ENCODE assay signal across 10 cellular contexts in the genomic region with DNA sequence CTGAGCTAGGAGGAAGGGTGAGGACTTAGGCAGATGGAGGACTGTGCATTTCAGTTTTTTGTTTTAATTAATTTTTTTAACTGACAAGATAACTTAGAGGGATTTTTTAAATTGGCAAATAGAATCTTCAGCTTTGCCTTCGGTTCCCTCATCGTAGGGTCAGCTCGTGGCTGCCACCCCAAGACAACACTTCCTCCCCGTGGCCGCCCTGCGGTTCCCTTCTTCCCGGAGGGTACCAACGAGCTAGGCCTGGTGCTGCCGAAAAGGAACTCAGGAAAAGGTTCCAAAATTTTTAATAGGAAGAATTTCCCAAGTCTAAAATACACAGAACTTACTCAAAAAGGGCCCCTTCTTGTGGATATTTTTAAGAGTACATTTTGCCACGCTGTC.
DNase-seq lines count a peak whose midpoint lies in the region; ATAC-seq and TF ChIP-seq lines count a peak whose summit lies in the region.
"Had no signal": no experiment of that assay in that cellular context is flagged by ENCODE, and none has a peak within 500 bp of the region (broad histone marks: within the 10 kb centered on the region; RNA-seq: fewer than 3 reads in every experiment).

No MANE protein-coding gene starts in this region.

- CTCF ChIA-PET in activated CD8-positive, alpha-beta T cell treated with anti-CD3 and anti-CD28 coated beads, Interleukin-2, amount 10 ng/mL, durations not matched to agents 7 days and 5 days (lab: Charles Lee) = interaction anchor here (0.7 to 4.4 kb wide), 16 partner anchors 10 to 206 kb away, joined by 3 to 44 read pairs (median 4); no protein-coding TSS in a partner anchor

- peak overlapping the region; percentile 90 for H3K27ac Mint-ChIP-seq in activated CD8-positive, alpha-beta T cell treated with anti-CD3 and anti-CD28 coated beads, Interleukin-2, amount 10 ng/mL, durations not matched to agents 7 days and 5 days
- H3K27ac Mint-ChIP-seq in naive thymus-derived CD8-positive, alpha-beta T cell = peak overlapping the region; percentile 71 to 98 (median 96)

- H3K27me3 Mint-ChIP-seq in activated CD8-positive, alpha-beta T cell treated with anti-CD3 and anti-CD28 coated beads, Interleukin-2, amount 10 ng/mL, durations not matched to agents 7 days and 5 days (ENCODE audit: low read depth) = no peaks in the 10 kb centered on the region
- H3K27me3 Mint-ChIP-seq in naive thymus-derived CD8-positive, alpha-beta T cell = no peaks in the 10 kb centered on the region

- H3K9me3 Mint-ChIP-seq in activated CD8-positive, alpha-beta T cell treated with anti-CD3 and anti-CD28 coated beads, Interleukin-2, amount 10 ng/mL, durations not matched to agents 7 days and 5 days (ENCODE audit: insufficient read depth) = no peaks in the 10 kb centered on the region
- no peaks in the 10 kb centered on the region for H3K9me3 Mint-ChIP-seq in naive thymus-derived CD8-positive, alpha-beta T cell

- H3K4me3 ChIP-seq in HL-60 (replicated peaks; ENCODE audit: insufficient read depth, low read length) = no peak overlapping the region; the same call in 1 of the 2 replicates
- H3K4me3 ChIP-seq: tibial artery had no signal

- POLR2A ChIA-PET in activated CD8-positive, alpha-beta T cell treated with anti-CD3 and anti-CD28 coated beads, Interleukin-2, amount 10 ng/mL, durations not matched to agents 7 days and 5 days (lab: Charles Lee) = interaction anchor here (0.6 to 4.0 kb wide), 14 partner anchors 10 to 348 kb away, joined by 3 to 41 read pairs (median 4); no protein-coding TSS in a partner anchor
- POLR2A ChIA-PET in naive thymus-derived CD8-positive, alpha-beta T cell (lab: Charles Lee) = interaction anchor here (0.6 to 7.1 kb wide), 13 partner anchors 10 to 327 kb away, joined by 3 to 67 read pairs (median 5); no protein-coding TSS in a partner anchor

- H3K4me1 Mint-ChIP-seq in activated CD8-positive, alpha-beta T cell treated with anti-CD3 and anti-CD28 coated beads, Interleukin-2, amount 10 ng/mL, durations not matched to agents 7 days and 5 days (ENCODE audit: low read depth) = peaks cover 87% of the 10 kb centered on the region
- H3K4me1 Mint-ChIP-seq in naive thymus-derived CD8-positive, alpha-beta T cell = peaks cover 35 to 77% (median 68%) of the 10 kb centered on the region in 4 donors

- in situ Hi-C loops in G401 (cut with HindIII; ENCODE audit: low sequenced_read_pairs) = no loop called here

- H3K4me3 Mint-ChIP-seq in activated CD8-positive, alpha-beta T cell treated with anti-CD3 and anti-CD28 coated beads, Interleukin-2, amount 10 ng/mL, durations not matched to agents 7 days and 5 days = peak overlapping the region; percentile 52
- peak overlapping the region; percentile 63 to 90 (median 80) for H3K4me3 Mint-ChIP-seq in naive thymus-derived CD8-positive, alpha-beta T cell

- peak; percentile 9 for ATAC-seq in activated CD8-positive, alpha-beta T cell treated with anti-CD3 and anti-CD28 coated beads, Interleukin-2, amount 10 ng/mL, durations not matched to agents 7 days and 5 days
- ATAC-seq in naive thymus-derived CD8-positive, alpha-beta T cell = peak in 1 of 2 donors; percentile 31
- ATAC-seq in GM21526 (IDR thresholded peaks at IDR 0.05; ENCODE audit: low FRiP score, unreplicated experiment) (no peak), GM21381 (IDR thresholded peaks at IDR 0.05; ENCODE audit: unreplicated experiment) (no peak)

- peak; percentile 45 for DNase-seq in CD1c-positive myeloid dendritic cell (ENCODE audit: extremely low spot score)
- peak; percentile 59 to 67 for DNase-seq in HL-60 (ENCODE audit: low read depth in 1 of 2, low spot score in 1 of 2)
- no peak for DNase-seq in activated CD8-positive, alpha-beta T cell treated with anti-CD3 and anti-CD28 coated beads, Interleukin-2, amount 10 ng/mL, durations not matched to agents 7 days and 5 days
- DNase-seq in naive thymus-derived CD8-positive, alpha-beta T cell = no peak
- DNase-seq in stimulated activated naive CD4-positive, alpha-beta T cell (lab: John Stamatoyannopoulos, UW) = no peak
- DNase-seq in G401 (ENCODE audit: low spot score) = no peak

- peak overlapping the region; percentile 51 for H3K27ac ChIP-seq in HL-60 (replicated peaks)
- H3K27ac ChIP-seq: KMS-11 had no signal

- TF ChIP-seq CTCF in HL-60 (IDR thresholded peaks at IDR 0.05; ENCODE audit: insufficient read depth, low read length) = no peak

- H3K36me3 Mint-ChIP-seq in activated CD8-positive, alpha-beta T cell treated with anti-CD3 and anti-CD28 coated beads, Interleukin-2, amount 10 ng/mL, durations not matched to agents 7 days and 5 days (ENCODE audit: low read depth) = peaks cover 54% of the 10 kb centered on the region
- peaks cover 5 to 16% (median 14%) of the 10 kb centered on the region in 3 donors for H3K36me3 Mint-ChIP-seq in naive thymus-derived CD8-positive, alpha-beta T cell

- H3K27me3 ChIP-seq in HL-60 (ENCODE audit: insufficient read depth, poor library complexity, severe bottlenecking) = no peaks in the 10 kb centered on the region
- H3K27me3 ChIP-seq: tibial artery had no signal

Comparison
In these comparisons a context has a peak if more than half of its experiments do, and no peak if none do; other contexts are left out.
1. DNase-seq: peak in CD1c-positive myeloid dendritic cell (single experiment) and HL-60 (2 of 2); none in activated CD8-positive, alpha-beta T cell treated with anti-CD3 and anti-CD28 coated beads, Interleukin-2, amount 10 ng/mL, durations not matched to agents 7 days and 5 days (single experiment), naive thymus-derived CD8-positive, alpha-beta T cell (0 of 10), stimulated activated naive CD4-positive, alpha-beta T cell (0 of 6) and G401 (single experiment).